Comparison of ENCODE assay signal across 8 cellular contexts in the genomic region with DNA sequence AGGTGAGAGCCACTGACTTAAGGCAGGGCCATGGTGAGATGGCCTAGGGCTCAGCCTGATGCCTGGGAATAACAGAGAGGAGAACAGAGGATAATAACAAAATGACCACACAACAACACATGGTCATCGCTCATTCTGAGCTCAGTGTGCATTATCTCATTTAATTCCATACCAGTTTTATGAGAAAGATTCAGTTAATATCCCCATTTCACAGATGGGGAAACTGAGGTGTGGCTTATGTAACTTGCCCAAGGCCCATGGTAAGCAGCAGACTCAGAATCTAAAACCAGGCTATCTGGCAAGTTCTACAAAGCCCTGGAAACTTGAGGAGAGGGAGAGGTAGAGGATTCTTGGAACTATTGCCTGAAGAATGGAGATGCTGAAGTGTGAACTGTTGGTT.
"Had no signal": no experiment of that assay in that cellular context is flagged by ENCODE, and none has a peak within 500 bp of the region (broad histone marks: within the 10 kb centered on the region; RNA-seq: fewer than 3 reads in every experiment).

No MANE protein-coding gene starts in this region.

- H3K27ac ChIP-seq: GM23248, KMS-11 had no signal

- H3K4me3 ChIP-seq: GM23248, HAP-1 had no signal

- H3K9me3 ChIP-seq: HAP-1 had no signal

- ATAC-seq: HCT116 had no signal

- H3K36me3 ChIP-seq: HAP-1 had no signal

- H2AFZ ChIP-seq: GM23248 had no signal

- H3K4me2 ChIP-seq: KMS-11 had no signal

- H3K9ac ChIP-seq: GM23248, KMS-11 had no signal

- H3K4me1 ChIP-seq: HAP-1 had no signal

- DNase-seq: GOT3, H7, IMR-90, KBM-7 had no signal
